ENCODE assay signal across 13 cellular contexts in genomic region chr9:133986061-133986460, GRCh38.
"Had no signal": no experiment of that assay in that cellular context is flagged by ENCODE, and none has a peak within 500 bp of the region (broad histone marks: within the 10 kb centered on the region; RNA-seq: fewer than 3 reads in every experiment).

No MANE protein-coding gene starts in this region.

- H3K36me3 ChIP-seq: breast epithelium, heart left ventricle, vagina had no signal

- H3K27ac ChIP-seq: breast epithelium, heart left ventricle, vagina had no signal

- H3K9me3 ChIP-seq: breast epithelium, heart left ventricle, mucosa of descending colon, vagina had no signal

- H3K4me3 ChIP-seq: breast epithelium, heart left ventricle, mucosa of descending colon, vagina had no signal

- DNase-seq: activated CD4-positive, alpha-beta memory T cell treated with anti-CD3 and anti-CD28 coated beads for 36 hours; activated CD4-positive, alpha-beta T cell treated with anti-CD3 and anti-CD28 coated beads for 1 hour; activated gamma-delta T cell; activated naive CD8-positive, alpha-beta T cell treated with anti-CD3 and anti-CD28 coated beads for 36 hours; activated T-cell treated with anti-CD3 and anti-CD28 coated beads, Interleukin-2, amount 50 U/mL, for 4 hours; foreskin melanocyte; heart left ventricle; stimulated activated CD4-positive, alpha-beta T cell treated with anti-CD3 and anti-CD28 coated beads, Interleukin-4, amount 100 ng/mL, for 4 hours; T-helper 17 cell had no signal

- FAIRE-seq: kidney had no signal
